8 cellular contexts compared by ENCODE assay signal in the genomic region with DNA sequence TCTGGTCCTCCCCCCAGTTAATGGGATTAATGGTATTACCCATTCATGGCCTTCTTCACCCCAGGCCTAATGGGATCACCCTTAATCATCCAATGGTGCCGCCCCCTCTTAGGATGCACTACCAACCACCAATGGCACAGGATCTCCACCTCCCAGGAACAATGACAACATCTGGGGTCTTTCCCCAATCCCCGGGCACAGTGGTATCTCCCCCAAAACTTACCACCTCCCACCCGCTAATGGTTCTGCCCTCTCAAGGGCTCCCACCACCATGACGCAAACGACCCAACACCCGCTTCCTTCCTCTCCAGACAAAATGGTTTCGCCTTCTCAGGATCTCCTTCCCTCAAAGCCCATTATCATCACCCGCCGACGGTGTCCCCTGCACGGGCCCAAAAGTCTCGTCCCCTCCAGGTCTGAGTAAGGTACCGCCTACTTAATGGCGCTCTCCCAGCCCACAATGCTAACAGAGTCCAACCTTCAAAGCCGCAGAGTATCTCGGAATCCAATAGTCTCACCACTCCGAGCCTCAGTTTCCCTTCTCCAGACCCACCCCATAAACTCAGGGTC. TPM values are rescaled to one million over a fixed set of nuclear protein-coding genes. Genes with fewer than 3 reads are reported as not detected.
DNase-seq lines count a peak whose midpoint lies in the region; ATAC-seq and TF ChIP-seq lines count a peak whose summit lies in the region.

No MANE protein-coding gene starts in this region.

- H3K27me3 Mint-ChIP-seq in activated T-cell treated with anti-CD3 and anti-CD28 coated beads, Interleukin-2, amount 50 U/mL, for 72 hours (ENCODE audit: low read depth): peaks cover 11% of the 10 kb centered on the region
- H3K27me3 Mint-ChIP-seq in nephron progenitor cell (ENCODE audit: low read depth, poor library complexity): peaks cover 6% of the 10 kb centered on the region

- TF ChIP-seq CTCF in nephron progenitor cell (IDR thresholded peaks at IDR 0.05): no peak

- peak overlapping the region; percentile 98 to 99 for H3K4me3 Mint-ChIP-seq in activated T-cell treated with anti-CD3 and anti-CD28 coated beads, Interleukin-2, amount 50 U/mL, for 72 hours
- peak overlapping the region; percentile 100 for H3K4me3 Mint-ChIP-seq in nephron progenitor cell

- DNase-seq in activated T-cell treated with anti-CD3 and anti-CD28 coated beads for 1 hour (ENCODE audit: low read depth): peak; percentile 7
- no peak for DNase-seq in activated T-cell treated with anti-CD3 and anti-CD28 coated beads, Interleukin-2, amount 50 U/mL, for 48 hours
- DNase-seq in NOMO-1 (lab: John Stamatoyannopoulos, UW; ENCODE audit: unreplicated experiment in 2 of 2): peak; percentile 30 to 33
- peak; percentile 48 to 50 for DNase-seq in activated T-cell treated with anti-CD3 and anti-CD28 coated beads, Interleukin-2, amount 50 U/mL, for 72 hours
- peak; percentile 24 for DNase-seq in fibroblast of peridontal ligament (ENCODE audit: extremely low read depth)
- peak; percentile 11 for DNase-seq in nephron progenitor cell
- peak in 7 of 49 donors; percentile 0 to 45 (median 17) for DNase-seq in substantia nigra (lab: John Stamatoyannopoulos, UW)

- peaks cover 0 to 3% of the 10 kb centered on the region in 2 donors for H3K9me3 Mint-ChIP-seq in activated T-cell treated with anti-CD3 and anti-CD28 coated beads, Interleukin-2, amount 50 U/mL, for 72 hours
- H3K9me3 Mint-ChIP-seq in nephron progenitor cell: peaks cover 50% of the 10 kb centered on the region

- peak overlapping the region; percentile 95 for H3K27ac Mint-ChIP-seq in activated T-cell treated with anti-CD3 and anti-CD28 coated beads, Interleukin-2, amount 50 U/mL, for 72 hours
- peak overlapping the region; percentile 100 for H3K27ac Mint-ChIP-seq in nephron progenitor cell

- peaks cover 16 to 27% of the 10 kb centered on the region in 2 donors for H3K36me3 Mint-ChIP-seq in activated T-cell treated with anti-CD3 and anti-CD28 coated beads, Interleukin-2, amount 50 U/mL, for 72 hours (ENCODE audit: insufficient read depth in 2 of 2)
- H3K36me3 Mint-ChIP-seq in nephron progenitor cell (ENCODE audit: low read depth): peaks cover 43% of the 10 kb centered on the region

- peaks cover 38% of the 10 kb centered on the region for H3K4me1 Mint-ChIP-seq in activated T-cell treated with anti-CD3 and anti-CD28 coated beads, Interleukin-2, amount 50 U/mL, for 72 hours (ENCODE audit: low read depth)
- peaks cover 19% of the 10 kb centered on the region for H3K4me1 Mint-ChIP-seq in nephron progenitor cell

- H3K27ac ChIP-seq in substantia nigra (ENCODE audit: low read depth, low read length, poor library complexity, severe bottlenecking): peak overlapping the region; percentile 83

- peak; percentile 25 for ATAC-seq in HG03064 (IDR thresholded peaks at IDR 0.05; ENCODE audit: low read depth, unreplicated experiment)
- ATAC-seq in activated T-cell treated with anti-CD3 and anti-CD28 coated beads, Interleukin-2, amount 50 U/mL, for 72 hours (replicated peaks in 1 of 2): peak; percentile 63 to 69

RNA-seq across cellular contexts. Expression of gene GRIPAP1, which starts 0.5 kb away (rescaled TPM):
- 100 to 1,000 TPM; 108 to 114 TPM for total RNA-seq in activated T-cell treated with anti-CD3 and anti-CD28 coated beads, Interleukin-2, amount 50 U/mL, for 72 hours

RNA-seq across cellular contexts. Expression of gene KCND1, which starts 30.0 kb away (rescaled TPM):
- 1 to 10 TPM; 7.6 to 8.3 TPM for total RNA-seq in activated T-cell treated with anti-CD3 and anti-CD28 coated beads, Interleukin-2, amount 50 U/mL, for 72 hours

RNA-seq across cellular contexts. Expression of gene TFE3, which starts 41.6 kb away (rescaled TPM):
- total RNA-seq in activated T-cell treated with anti-CD3 and anti-CD28 coated beads, Interleukin-2, amount 50 U/mL, for 72 hours: 10 to 100 TPM; 38.8 to 44.8 TPM

RNA-seq across cellular contexts. Expression of gene OTUD5, which starts 44.2 kb away (rescaled TPM):
- total RNA-seq in activated T-cell treated with anti-CD3 and anti-CD28 coated beads, Interleukin-2, amount 50 U/mL, for 72 hours: 100 to 1,000 TPM; 123 to 137 TPM

RNA-seq across cellular contexts. Expression of gene CCDC120, which starts 57.2 kb away (rescaled TPM):
- total RNA-seq in activated T-cell treated with anti-CD3 and anti-CD28 coated beads, Interleukin-2, amount 50 U/mL, for 72 hours: 1 to 10 TPM; 8.7 to 9.0 TPM

Comparison
In these comparisons a context has a peak if more than half of its experiments do, and no peak if none do; other contexts are left out.
1. DNase-seq: peak in activated T-cell treated with anti-CD3 and anti-CD28 coated beads for 1 hour (single experiment), NOMO-1 (2 of 2), activated T-cell treated with anti-CD3 and anti-CD28 coated beads, Interleukin-2, amount 50 U/mL, for 72 hours (2 of 2), fibroblast of peridontal ligament (single experiment) and nephron progenitor cell (single experiment); none in activated T-cell treated with anti-CD3 and anti-CD28 coated beads, Interleukin-2, amount 50 U/mL, for 48 hours (0 of 2).